19 cellular contexts compared by ENCODE assay signal in the genomic region with DNA sequence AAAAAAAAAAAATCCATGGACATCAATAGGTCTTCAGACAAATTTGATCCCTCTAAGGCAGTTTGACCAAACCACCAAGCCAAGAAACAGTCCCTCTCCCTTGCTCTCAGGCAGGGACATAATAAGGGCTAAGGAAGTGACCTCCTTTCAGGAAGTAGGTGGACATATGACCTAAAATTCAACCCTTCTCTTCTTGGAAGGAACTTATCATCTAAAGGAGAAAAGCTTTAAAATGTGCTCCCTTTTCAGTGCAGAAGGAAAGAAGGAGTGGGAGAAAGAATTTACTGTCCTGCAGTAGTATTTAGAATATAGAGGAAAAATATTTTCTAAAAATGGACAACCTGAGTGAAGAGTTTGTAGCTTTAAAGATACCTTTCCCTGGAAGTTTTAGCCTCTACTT.
DNase-seq lines count a peak whose midpoint lies in the region; ATAC-seq, FAIRE-seq and TF ChIP-seq lines count a peak whose summit lies in the region.
"Had no signal": no experiment of that assay in that cellular context is flagged by ENCODE, and none has a peak within 500 bp of the region (broad histone marks: within the 10 kb centered on the region; RNA-seq: fewer than 3 reads in every experiment).

No MANE protein-coding gene starts in this region.

- H3K9me3 ChIP-seq in left ventricle myocardium inferior (replicated peaks) (peaks cover 8% of the 10 kb centered on the region), K562 (replicated peaks; ENCODE audit: control insufficient read depth, insufficient read depth, low read depth, low read length) (no peaks in the 10 kb centered on the region; the same call in 1 of the 2 replicates), left lung (no peaks in the 10 kb centered on the region), prostate gland (no peaks in the 10 kb centered on the region)

- TF ChIP-seq POLR2A in K562 (conservative IDR thresholded peaks at IDR 0.05) (no peak), prostate gland (IDR thresholded peaks at IDR 0.05) (no peak)

- 0 out of 4 replicates have a peak, but pooled peaks of 1 of the 2 experiments have one; percentile 6 for TF ChIP-seq RAD21 in K562 (CRISPR knock-in tag; conservative IDR thresholded peaks at IDR 0.05 in 1 of 2, IDR thresholded peaks at IDR 0.05 in 1 of 2)

- intact Hi-C loops in left ventricle myocardium inferior (cut with micrococcal nuclease) (no loop called here), left cardiac atrium (cut with DNase I) (no loop called here), K562 (cut with micrococcal nuclease) (loop anchor here (2.0 to 10.0 kb wide), 4 partner anchors 49 to 84 kb away; no protein-coding TSS in a partner anchor), left lung (cut with DNase I) (no loop called here), prostate gland (cut with DNase I) (no loop called here)

- DNase-seq in left ventricle myocardium inferior (no peak), left cardiac atrium (no peak), OCI-M1 (lab: John Stamatoyannopoulos, UW) (peak; percentile 74), K562 (ENCODE audit: extremely low read depth in 1 of 4, low spot score in 3 of 4) (peak in 3 of 4 experiments; percentile 42 to 77 (median 63)), left lung (no peak), prostate gland (ENCODE audit: low spot score) (no peak)
- no peak for DNase-seq in stimulated activated CD4-positive, alpha-beta T cell treated with anti-CD3 and anti-CD28 coated beads, Interleukin-2, amount 100 ng/mL, for 24 hours
- DNase-seq: 8988T; AML-193; CD4-positive, CD25-positive, alpha-beta regulatory T cell; DMS153; DMS79 treated with DMSO at 0.1 percent for 48 hours; EL; GOT3; H9 had no signal

- no peak overlapping the region for H3K4me2 ChIP-seq in K562 (ENCODE audit: insufficient read depth, low read length)
- H3K4me2 ChIP-seq: BLaER1 had no signal

- no TSS peak for BruUV-seq in K562 (replicated peaks; lab: Mats Ljungman, UMichigan)

- H3K27me3 ChIP-seq in left ventricle myocardium inferior (ENCODE audit: low read depth) (no peaks in the 10 kb centered on the region), K562 (ENCODE audit: control insufficient read depth in 2 of 2, insufficient read depth in 2 of 2, low read length in 2 of 2) (no peaks in the 10 kb centered on the region), left lung (no peaks in the 10 kb centered on the region), prostate gland (replicated peaks; ENCODE audit: insufficient read depth) (no peaks in the 10 kb centered on the region)
- H3K27me3 ChIP-seq: BLaER1 had no signal

- no peak for ATAC-seq in left cardiac atrium
- peak; percentile 28 for ATAC-seq in K562
- ATAC-seq in left lung: no peak

- no peaks in the 10 kb centered on the region for H3K9me1 ChIP-seq in K562 (ENCODE audit: control insufficient read depth, insufficient read depth, low read length)

- no peaks in the 10 kb centered on the region for H3K36me3 ChIP-seq in left ventricle myocardium inferior
- H3K36me3 ChIP-seq in K562 (ENCODE audit: control insufficient read depth, insufficient read depth, low read length): no peaks in the 10 kb centered on the region
- H3K36me3 ChIP-seq in left lung: no peaks in the 10 kb centered on the region
- H3K36me3 ChIP-seq in prostate gland: no peaks in the 10 kb centered on the region
- H3K36me3 ChIP-seq: BLaER1 had no signal

- no peaks in the 10 kb centered on the region for H3K79me2 ChIP-seq in K562 (ENCODE audit: control insufficient read depth, insufficient read depth, low read length)

- POLR2A ChIA-PET in K562 (lab: Yijun Ruan, JAX): interaction anchor here (0.9 to 3.6 kb wide), 7 partner anchors 9 to 51 kb away, joined by 3 to 27 read pairs (median 4); no protein-coding TSS in a partner anchor

- H3K9ac ChIP-seq in K562 (ENCODE audit: insufficient read depth in 1 of 2, low read depth in 2 of 2, low read length in 2 of 2): peak overlapping the region in 1 of 2 experiments; percentile 48; a peak in 1 of 4 replicates
- H3K9ac ChIP-seq: BLaER1 had no signal

- CTCF ChIA-PET in K562 (lab: Yijun Ruan, JAX; ENCODE audit: low intra/inter-chr PET ratio): no interaction called here

- peak overlapping the region; percentile 58 for H2AFZ ChIP-seq in K562 (ENCODE audit: low read depth, low read length)

- H3K27ac ChIP-seq in left ventricle myocardium inferior (replicated peaks) (peak overlapping the region; percentile 24), K562 (ENCODE audit: extremely low read depth, low read depth, low read length) (peak overlapping the region; percentile 86), left lung (no peak overlapping the region), prostate gland (no peak overlapping the region)
- H3K27ac ChIP-seq: BLaER1 had no signal

- in situ Hi-C loops in K562 (cut with MboI): no loop called here

- TF ChIP-seq CTCF in left ventricle myocardium inferior (IDR thresholded peaks at IDR 0.05; ENCODE audit: borderline replicate concordance): no peak
- no peak for TF ChIP-seq CTCF in K562 (IDR thresholded peaks at IDR 0.05 in 2 of 3, conservative IDR thresholded peaks at IDR 0.05 in 1 of 3; ENCODE audit: insufficient read depth in 2 of 3, low read depth in 1 of 3, low read length in 3 of 3)
- TF ChIP-seq CTCF in left lung (IDR thresholded peaks at IDR 0.05): no peak
- no peak for TF ChIP-seq CTCF in prostate gland (IDR thresholded peaks at IDR 0.05)

- H3K4me3 ChIP-seq in left ventricle myocardium inferior (no peak overlapping the region), K562 (no peak overlapping the region), left lung (no peak overlapping the region), prostate gland (no peak overlapping the region)
- H3K4me3 ChIP-seq: BLaER1 had no signal

- H3K4me1 ChIP-seq in left ventricle myocardium inferior (peaks cover 15% of the 10 kb centered on the region), K562 (replicated peaks in 1 of 2; ENCODE audit: control insufficient read depth in 2 of 2, insufficient read depth in 2 of 2, low read length in 2 of 2) (peaks cover 36 to 44% of the 10 kb centered on the region in 2 experiments), left lung (peaks cover 0 to 6% of the 10 kb centered on the region in 2 donors), prostate gland (replicated peaks) (no peaks in the 10 kb centered on the region)

- H4K20me1 ChIP-seq in K562 (replicated peaks; ENCODE audit: control insufficient read depth, insufficient read depth, low read length): no peaks in the 10 kb centered on the region
- H4K20me1 ChIP-seq: BLaER1 had no signal

- peak; percentile 79 for TF ChIP-seq EP300 in K562 (IDR thresholded peaks at IDR 0.05; ENCODE audit: low read length)

- peak; percentile 78 for FAIRE-seq in K562 (lab: Jason Lieb, UNC)
- FAIRE-seq: D721Med, G401.6, GM12891 had no signal

TF ChIP-seq in K562, 482 proteins besides CTCF, POLR2A, EP300 and RAD21 (continues in another document):
- TF ChIP-seq MBD2 (IDR thresholded peaks at IDR 0.05; ENCODE audit: borderline replicate concordance, low read depth) (no peak), MTA1 (IDR thresholded peaks at IDR 0.05; ENCODE audit: borderline replicate concordance) (no peak), TBP (optimal IDR thresholded peaks at IDR 0.05; ENCODE audit: low read depth, low read length) (no peak), TRIM24 (IDR thresholded peaks at IDR 0.05) (no peak), ZNF444 (CRISPR knock-in tag; IDR thresholded peaks at IDR 0.05) (no peak), PREB (CRISPR knock-in tag; IDR thresholded peaks at IDR 0.05) (no peak), PTRF (tag; IDR thresholded peaks at IDR 0.05) (no peak)

Comparison
In these comparisons a context has a peak if more than half of its experiments do, and no peak if none do; other contexts are left out.
1. DNase-seq: peak in OCI-M1 (single experiment) and K562 (3 of 4); none in left ventricle myocardium inferior (single experiment), left cardiac atrium (single experiment), left lung (0 of 2), stimulated activated CD4-positive, alpha-beta T cell treated with anti-CD3 and anti-CD28 coated beads, Interleukin-2, amount 100 ng/mL, for 24 hours (0 of 2) and prostate gland (single experiment).
2. H3K27ac ChIP-seq: peak in left ventricle myocardium inferior (single experiment) and K562 (single experiment); none in left lung (0 of 2) and prostate gland (0 of 2).